In the genomic region with DNA sequence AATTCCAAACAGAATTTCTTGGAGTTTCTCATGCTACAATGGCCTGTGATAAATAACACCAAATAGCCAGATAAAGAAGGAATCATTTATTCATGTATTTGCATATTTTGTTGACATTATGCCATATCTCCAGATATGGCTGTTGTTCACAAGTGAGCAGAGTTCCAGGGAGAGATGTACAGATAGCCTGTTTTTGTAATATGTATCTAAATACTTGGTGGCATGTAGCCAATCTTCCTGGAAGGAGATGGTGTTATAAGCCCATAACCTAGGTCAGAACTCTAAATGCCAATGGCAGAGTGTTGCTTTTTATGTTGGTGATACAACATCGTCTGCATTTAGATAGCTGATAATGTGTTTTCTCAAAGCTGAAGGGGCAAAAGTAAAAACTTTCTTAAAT, we compare ENCODE assay signal across 17 cellular contexts.
"Had no signal": no experiment of that assay in that cellular context is flagged by ENCODE, and none has a peak within 500 bp of the region (broad histone marks: within the 10 kb centered on the region; RNA-seq: fewer than 3 reads in every experiment).

No MANE protein-coding gene starts in this region.

- H3K4me1 Mint-ChIP-seq: activated T-helper 17 cell treated with anti-CD3 and anti-CD28 coated beads, Interleukin-2, amount 50 U/mL, for 72 hours; memory B cell; stimulated activated naive CD8-positive, alpha-beta T cell treated with anti-CD3 and anti-CD28 coated beads, Interleukin-15, amount 100 ng/mL, for 72 hours had no signal

- H3K27me3 ChIP-seq: ascending aorta, breast epithelium, right lobe of liver had no signal

- DNase-seq: activated CD4-positive, alpha-beta T cell treated with anti-CD3 and anti-CD28 coated beads for 1 hour; activated CD4-positive, alpha-beta T cell treated with anti-CD3 and anti-CD28 coated beads, Interleukin-2, amount 50 U/mL, for 4 hours; activated naive CD4-positive, alpha-beta T cell treated with Interleukin-2 at 50 U/mL for 16 hours; activated T-cell treated with anti-CD3 and anti-CD28 coated beads for 4 hours; dermis blood vessel endothelial cell; effector memory CD8-positive, alpha-beta T cell; left lung; occipital lobe; spleen; stimulated activated naive CD8-positive, alpha-beta T cell treated with anti-CD3 and anti-CD28 coated beads, Interleukin-15, amount 100 ng/mL, for 72 hours had no signal

- H3K4me3 Mint-ChIP-seq: activated T-helper 17 cell treated with anti-CD3 and anti-CD28 coated beads, Interleukin-2, amount 50 U/mL, for 72 hours; effector memory CD8-positive, alpha-beta T cell; memory B cell; nephron progenitor cell; stimulated activated naive CD8-positive, alpha-beta T cell treated with anti-CD3 and anti-CD28 coated beads, Interleukin-15, amount 100 ng/mL, for 72 hours had no signal

- H3K9me3 ChIP-seq: ascending aorta, breast epithelium, left lung, right lobe of liver, spleen had no signal

- ATAC-seq: activated T-helper 17 cell treated with anti-CD3 and anti-CD28 coated beads, Interleukin-2, amount 50 U/mL, for 72 hours; effector memory CD8-positive, alpha-beta T cell; stimulated activated naive CD8-positive, alpha-beta T cell treated with anti-CD3 and anti-CD28 coated beads, Interleukin-15, amount 100 ng/mL, for 72 hours had no signal

- H3K9me3 Mint-ChIP-seq: activated T-helper 17 cell treated with anti-CD3 and anti-CD28 coated beads, Interleukin-2, amount 50 U/mL, for 72 hours; effector memory CD8-positive, alpha-beta T cell; nephron progenitor cell; stimulated activated naive CD8-positive, alpha-beta T cell treated with anti-CD3 and anti-CD28 coated beads, Interleukin-15, amount 100 ng/mL, for 72 hours had no signal

- H3K27me3 Mint-ChIP-seq: effector memory CD8-positive, alpha-beta T cell; memory B cell; stimulated activated naive CD8-positive, alpha-beta T cell treated with anti-CD3 and anti-CD28 coated beads, Interleukin-15, amount 100 ng/mL, for 72 hours had no signal

- H3K36me3 Mint-ChIP-seq: memory B cell had no signal

- H3K4me3 ChIP-seq: ascending aorta, breast epithelium, left lung, right lobe of liver, spleen had no signal

- H3K4me1 ChIP-seq: ascending aorta, breast epithelium, right lobe of liver had no signal

- H3K27ac ChIP-seq: ascending aorta, breast epithelium, left lung, VCaP had no signal

- H3K36me3 ChIP-seq: ascending aorta, breast epithelium, left lung, right lobe of liver, spleen had no signal
